11 cellular contexts compared by ENCODE assay signal in genomic region chr1:27614625-27615344, GRCh38. TPM values are rescaled to one million over a fixed set of nuclear protein-coding genes. Genes with fewer than 3 reads are reported as not detected.
DNase-seq lines count a peak whose midpoint lies in the region; ATAC-seq, FAIRE-seq and TF ChIP-seq lines count a peak whose summit lies in the region.
"Had no signal": no experiment of that assay in that cellular context is flagged by ENCODE, and none has a peak within 500 bp of the region (broad histone marks: within the 10 kb centered on the region; RNA-seq: fewer than 3 reads in every experiment).

No MANE protein-coding gene starts in this region.

- H2AFZ ChIP-seq in astrocyte (ENCODE audit: low read depth, low read length): peak overlapping the region; percentile 51

- H3K36me3 Mint-ChIP-seq in CD8-positive, alpha-beta T cell: peaks cover 5% of the 10 kb centered on the region
- peaks cover 2% of the 10 kb centered on the region for H3K36me3 Mint-ChIP-seq in astrocyte (ENCODE audit: low read depth, unreplicated experiment)
- H3K36me3 Mint-ChIP-seq in mesothelial cell of epicardium: no peaks in the 10 kb centered on the region

- intact Hi-C loops in CD8-positive, alpha-beta T cell (cut with DNase I, micrococcal nuclease): no loop called here

- H3K4me3 ChIP-seq in CD8-positive, alpha-beta T cell (ENCODE audit: low read depth, low read length): no peak overlapping the region
- no peak overlapping the region for H3K4me3 ChIP-seq in astrocyte (ENCODE audit: insufficient read depth, low read depth, low read length)
- H3K4me3 ChIP-seq: ascending aorta, sigmoid colon had no signal

- no peaks in the 10 kb centered on the region for H3K27me3 ChIP-seq in CD8-positive, alpha-beta T cell (ENCODE audit: insufficient read depth, low read length)
- H3K27me3 ChIP-seq in astrocyte (ENCODE audit: insufficient read depth, low read length): peaks cover 18% of the 10 kb centered on the region
- H3K27me3 ChIP-seq: ascending aorta, sigmoid colon, tibial nerve had no signal

- H3K9me3 ChIP-seq in CD8-positive, alpha-beta T cell (ENCODE audit: low read length): no peaks in the 10 kb centered on the region
- no peaks in the 10 kb centered on the region for H3K9me3 ChIP-seq in astrocyte (ENCODE audit: insufficient read depth, low read depth, low read length)
- H3K9me3 ChIP-seq: ascending aorta, sigmoid colon, tibial nerve had no signal

- peaks cover 74% of the 10 kb centered on the region for H3K4me1 ChIP-seq in CD8-positive, alpha-beta T cell (ENCODE audit: insufficient read depth, low read length)
- no peaks in the 10 kb centered on the region for H3K4me1 ChIP-seq in astrocyte (ENCODE audit: insufficient read depth, low read length)
- H3K4me1 ChIP-seq: ascending aorta had no signal

- TF ChIP-seq CTCF in CD8-positive, alpha-beta T cell (IDR thresholded peaks at IDR 0.05): no peak
- no peak for TF ChIP-seq CTCF in astrocyte (IDR thresholded peaks at IDR 0.05; ENCODE audit: insufficient read depth, low read depth, low read length)
- no peak for TF ChIP-seq CTCF in mesothelial cell of epicardium (IDR thresholded peaks at IDR 0.05; ENCODE audit: unreplicated experiment)

- no peak overlapping the region for H3K4me3 Mint-ChIP-seq in CD8-positive, alpha-beta T cell
- no peak overlapping the region for H3K4me3 Mint-ChIP-seq in astrocyte (ENCODE audit: unreplicated experiment)
- H3K4me3 Mint-ChIP-seq in mesothelial cell of epicardium: peak overlapping the region; percentile 62

- peak overlapping the region; percentile 53 for H3K4me2 ChIP-seq in astrocyte (ENCODE audit: low read length)

- H3K36me3 ChIP-seq in CD8-positive, alpha-beta T cell (ENCODE audit: insufficient read depth, low read length): no peaks in the 10 kb centered on the region
- H3K36me3 ChIP-seq in astrocyte (ENCODE audit: insufficient read depth, low read length): no peaks in the 10 kb centered on the region
- H3K36me3 ChIP-seq: ascending aorta, sigmoid colon, tibial nerve had no signal

- DNase-seq in CD8-positive, alpha-beta T cell: peak in 1 of 7 experiments; percentile 21
- DNase-seq in astrocyte (ENCODE audit: low read depth) (no peak), mesothelial cell of epicardium (ENCODE audit: low spot score in 2 of 2, unreplicated experiment in 2 of 2) (no peak)
- DNase-seq: PC-3, sigmoid colon had no signal

- H4K20me1 ChIP-seq in astrocyte (ENCODE audit: insufficient read depth, low read length): no peaks in the 10 kb centered on the region

- POLR2A ChIA-PET in CD8-positive, alpha-beta T cell (lab: Charles Lee): interaction anchor here (1.4 to 2.0 kb wide), 6 partner anchors 9 to 92 kb away, joined by 3 to 17 read pairs (median 4); partner anchors contain the start of gene IFI6

- no peaks in the 10 kb centered on the region for H3K27me3 Mint-ChIP-seq in CD8-positive, alpha-beta T cell (ENCODE audit: low read depth)
- peaks cover 67% of the 10 kb centered on the region for H3K27me3 Mint-ChIP-seq in astrocyte (ENCODE audit: low read depth, unreplicated experiment)
- H3K27me3 Mint-ChIP-seq in mesothelial cell of epicardium (ENCODE audit: low read depth): no peaks in the 10 kb centered on the region

- no peak for FAIRE-seq in astrocyte (lab: Jason Lieb, UNC)

- no peak overlapping the region for H3K27ac ChIP-seq in CD8-positive, alpha-beta T cell (ENCODE audit: low read depth, low read length)
- no peak overlapping the region for H3K27ac ChIP-seq in astrocyte (ENCODE audit: low read depth, low read length)
- H3K27ac ChIP-seq: ascending aorta, sigmoid colon, tibial nerve had no signal

- H3K27ac Mint-ChIP-seq in CD8-positive, alpha-beta T cell: peak overlapping the region; percentile 32
- H3K27ac Mint-ChIP-seq in astrocyte (ENCODE audit: unreplicated experiment) (no peak overlapping the region), mesothelial cell of epicardium (peak overlapping the region; percentile 41)

- no peak for ATAC-seq in CD8-positive, alpha-beta T cell
- ATAC-seq in GM21447 (IDR thresholded peaks at IDR 0.05; ENCODE audit: unreplicated experiment) (no peak), HG02763 (IDR thresholded peaks at IDR 0.05; ENCODE audit: unreplicated experiment) (no peak), HG02610 (IDR thresholded peaks at IDR 0.05; ENCODE audit: unreplicated experiment) (no peak)
- ATAC-seq: PC-3 had no signal

- no peaks in the 10 kb centered on the region for H3K9me3 Mint-ChIP-seq in CD8-positive, alpha-beta T cell
- H3K9me3 Mint-ChIP-seq in astrocyte (ENCODE audit: unreplicated experiment) (peaks cover 4% of the 10 kb centered on the region), mesothelial cell of epicardium (no peaks in the 10 kb centered on the region)

- H3K4me1 Mint-ChIP-seq in CD8-positive, alpha-beta T cell (ENCODE audit: low read depth): peaks cover 68% of the 10 kb centered on the region
- H3K4me1 Mint-ChIP-seq in astrocyte (ENCODE audit: low read depth, unreplicated experiment): peaks cover 1% of the 10 kb centered on the region
- H3K4me1 Mint-ChIP-seq in mesothelial cell of epicardium: peaks cover 12% of the 10 kb centered on the region

- H3K9ac ChIP-seq in astrocyte (ENCODE audit: low read length): no peak overlapping the region

- H3K79me2 ChIP-seq in astrocyte (ENCODE audit: insufficient read depth, low read length): no peaks in the 10 kb centered on the region

- CTCF ChIA-PET in CD8-positive, alpha-beta T cell (lab: Charles Lee): interaction anchor here (0.6 to 12.5 kb wide), 12 partner anchors 8 to 227 kb away, joined by 3 to 108 read pairs (median 4); partner anchors contain the start of gene AHDC1

RNA-seq across cellular contexts. Expression of gene AHDC1, which starts 10.8 kb away (rescaled TPM):
- 10 to 100 TPM; 19.5 to 21.1 TPM for total RNA-seq in CD8-positive, alpha-beta T cell
- total RNA-seq in astrocyte (74.0 and 75.7 TPM in 2 replicates), mesothelial cell of epicardium (71.4 to 73.5 TPM (median 72.1 TPM) in 3 replicates)

RNA-seq across cellular contexts. Expression of gene FGR, which starts 20.2 kb away (rescaled TPM):
- total RNA-seq in CD8-positive, alpha-beta T cell: 1 to 10 TPM; 1.4 to 2.5 TPM
- total RNA-seq in astrocyte (0.17 TPM in 1 of 2 replicates, not detected in the other), mesothelial cell of epicardium (0.11 to 0.53 TPM (median 0.20 TPM) in 3 replicates)
- total RNA-seq: MCF 10A, PC-3 had no signal

RNA-seq across cellular contexts. Expression of gene IFI6, which starts 57.2 kb away (rescaled TPM):
- 10 to 100 TPM; 24.8 to 25.1 TPM for total RNA-seq in CD8-positive, alpha-beta T cell
- total RNA-seq in astrocyte: 3,307 and 4,155 TPM in 2 replicates
- total RNA-seq in mesothelial cell of epicardium: 419 to 500 TPM (median 425 TPM) in 3 replicates

Comparison
In these comparisons a context has a peak if more than half of its experiments do, and no peak if none do; other contexts are left out.
1. RNA of gene IFI6, which starts 57.2 kb away (total RNA-seq): 3,307 to 4,155 TPM in astrocyte and 419 to 500 TPM in mesothelial cell of epicardium; 24.8 to 25.1 TPM in CD8-positive, alpha-beta T cell; every median in the first group is over 10 times any median in the second.